Comparison of ENCODE assay signal across 1 cellular context in the genomic region with DNA sequence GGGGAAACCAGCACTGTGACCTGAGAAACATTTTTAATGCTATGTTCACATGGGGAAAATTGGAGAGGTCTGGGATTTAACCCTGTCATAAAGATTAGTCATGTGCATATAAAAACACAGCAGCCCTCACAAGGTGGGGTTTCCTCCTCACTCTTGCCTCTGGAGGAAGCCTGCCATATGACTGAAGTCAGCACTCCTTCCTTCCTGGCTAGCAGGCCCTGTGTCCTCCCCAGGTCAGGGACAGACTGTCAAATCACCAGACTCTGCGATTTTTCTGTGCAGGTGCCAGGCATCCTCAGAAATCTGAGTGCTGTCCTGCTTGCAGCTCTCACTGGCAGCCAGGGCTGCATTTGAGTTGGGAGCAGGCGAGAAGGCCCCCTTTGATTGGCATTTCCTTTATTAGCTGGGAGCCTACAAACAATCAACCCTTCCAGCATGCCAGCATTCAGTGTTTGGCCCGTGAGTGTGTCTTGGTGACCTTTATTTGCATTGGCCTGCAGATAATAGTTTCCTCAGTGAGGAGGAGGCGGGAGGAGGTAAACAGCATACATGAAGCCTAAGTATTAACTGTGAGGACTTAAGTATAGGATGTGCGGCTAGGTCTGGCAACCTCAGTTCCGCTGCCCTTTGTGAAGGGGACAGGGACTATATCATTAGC.
TF ChIP-seq lines count a peak whose summit lies in the region.

No MANE protein-coding gene starts in this region.

TF ChIP-seq in GM23338, 12 proteins besides CTCF, POLR2A, EP300 and RAD21 (continued from another document):
- TF ChIP-seq, protein P1, sequence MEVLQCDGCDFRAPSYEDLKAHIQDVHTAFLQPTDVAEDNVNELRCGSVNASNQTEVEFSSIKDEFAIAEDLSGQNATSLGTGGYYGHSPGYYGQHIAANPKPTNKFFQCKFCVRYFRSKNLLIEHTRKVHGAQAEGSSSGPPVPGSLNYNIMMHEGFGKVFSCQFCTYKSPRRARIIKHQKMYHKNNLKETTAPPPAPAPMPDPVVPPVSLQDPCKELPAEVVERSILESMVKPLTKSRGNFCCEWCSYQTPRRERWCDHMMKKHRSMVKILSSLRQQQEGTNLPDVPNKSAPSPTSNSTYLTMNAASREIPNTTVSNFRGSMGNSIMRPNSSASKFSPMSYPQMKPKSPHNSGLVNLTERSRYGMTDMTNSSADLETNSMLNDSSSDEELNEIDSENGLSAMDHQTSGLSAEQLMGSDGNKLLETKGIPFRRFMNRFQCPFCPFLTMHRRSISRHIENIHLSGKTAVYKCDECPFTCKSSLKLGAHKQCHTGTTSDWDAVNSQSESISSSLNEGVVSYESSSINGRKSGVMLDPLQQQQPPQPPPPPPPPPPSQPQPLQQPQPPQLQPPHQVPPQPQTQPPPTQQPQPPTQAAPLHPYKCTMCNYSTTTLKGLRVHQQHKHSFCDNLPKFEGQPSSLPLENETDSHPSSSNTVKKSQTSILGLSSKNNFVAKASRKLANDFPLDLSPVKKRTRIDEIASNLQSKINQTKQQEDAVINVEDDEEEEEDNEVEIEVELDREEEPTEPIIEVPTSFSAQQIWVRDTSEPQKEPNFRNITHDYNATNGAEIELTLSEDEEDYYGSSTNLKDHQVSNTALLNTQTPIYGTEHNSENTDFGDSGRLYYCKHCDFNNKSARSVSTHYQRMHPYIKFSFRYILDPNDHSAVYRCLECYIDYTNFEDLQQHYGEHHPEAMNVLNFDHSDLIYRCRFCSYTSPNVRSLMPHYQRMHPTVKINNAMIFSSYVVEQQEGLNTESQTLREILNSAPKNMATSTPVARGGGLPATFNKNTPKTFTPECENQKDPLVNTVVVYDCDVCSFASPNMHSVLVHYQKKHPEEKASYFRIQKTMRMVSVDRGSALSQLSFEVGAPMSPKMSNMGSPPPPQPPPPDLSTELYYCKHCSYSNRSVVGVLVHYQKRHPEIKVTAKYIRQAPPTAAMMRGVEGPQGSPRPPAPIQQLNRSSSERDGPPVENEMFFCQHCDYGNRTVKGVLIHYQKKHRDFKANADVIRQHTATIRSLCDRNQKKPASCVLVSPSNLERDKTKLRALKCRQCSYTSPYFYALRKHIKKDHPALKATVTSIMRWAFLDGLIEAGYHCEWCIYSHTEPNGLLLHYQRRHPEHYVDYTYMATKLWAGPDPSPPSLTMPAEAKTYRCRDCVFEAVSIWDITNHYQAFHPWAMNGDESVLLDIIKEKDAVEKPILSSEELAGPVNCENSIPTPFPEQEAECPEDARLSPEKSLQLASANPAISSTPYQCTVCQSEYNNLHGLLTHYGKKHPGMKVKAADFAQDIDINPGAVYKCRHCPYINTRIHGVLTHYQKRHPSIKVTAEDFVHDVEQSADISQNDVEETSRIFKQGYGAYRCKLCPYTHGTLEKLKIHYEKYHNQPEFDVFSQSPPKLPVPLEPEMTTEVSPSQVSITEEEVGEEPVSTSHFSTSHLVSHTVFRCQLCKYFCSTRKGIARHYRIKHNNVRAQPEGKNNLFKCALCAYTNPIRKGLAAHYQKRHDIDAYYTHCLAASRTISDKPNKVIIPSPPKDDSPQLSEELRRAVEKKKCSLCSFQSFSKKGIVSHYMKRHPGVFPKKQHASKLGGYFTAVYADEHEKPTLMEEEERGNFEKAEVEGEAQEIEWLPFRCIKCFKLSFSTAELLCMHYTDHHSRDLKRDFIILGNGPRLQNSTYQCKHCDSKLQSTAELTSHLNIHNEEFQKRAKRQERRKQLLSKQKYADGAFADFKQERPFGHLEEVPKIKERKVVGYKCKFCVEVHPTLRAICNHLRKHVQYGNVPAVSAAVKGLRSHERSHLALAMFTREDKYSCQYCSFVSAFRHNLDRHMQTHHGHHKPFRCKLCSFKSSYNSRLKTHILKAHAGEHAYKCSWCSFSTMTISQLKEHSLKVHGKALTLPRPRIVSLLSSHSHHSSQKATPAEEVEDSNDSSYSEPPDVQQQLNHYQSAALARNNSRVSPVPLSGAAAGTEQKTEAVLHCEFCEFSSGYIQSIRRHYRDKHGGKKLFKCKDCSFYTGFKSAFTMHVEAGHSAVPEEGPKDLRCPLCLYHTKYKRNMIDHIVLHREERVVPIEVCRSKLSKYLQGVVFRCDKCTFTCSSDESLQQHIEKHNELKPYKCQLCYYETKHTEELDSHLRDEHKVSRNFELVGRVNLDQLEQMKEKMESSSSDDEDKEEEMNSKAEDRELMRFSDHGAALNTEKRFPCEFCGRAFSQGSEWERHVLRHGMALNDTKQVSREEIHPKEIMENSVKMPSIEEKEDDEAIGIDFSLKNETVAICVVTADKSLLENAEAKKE (CRISPR knock-in tag; IDR thresholded peaks at IDR 0.05): no peak
- TF ChIP-seq, protein P2, sequence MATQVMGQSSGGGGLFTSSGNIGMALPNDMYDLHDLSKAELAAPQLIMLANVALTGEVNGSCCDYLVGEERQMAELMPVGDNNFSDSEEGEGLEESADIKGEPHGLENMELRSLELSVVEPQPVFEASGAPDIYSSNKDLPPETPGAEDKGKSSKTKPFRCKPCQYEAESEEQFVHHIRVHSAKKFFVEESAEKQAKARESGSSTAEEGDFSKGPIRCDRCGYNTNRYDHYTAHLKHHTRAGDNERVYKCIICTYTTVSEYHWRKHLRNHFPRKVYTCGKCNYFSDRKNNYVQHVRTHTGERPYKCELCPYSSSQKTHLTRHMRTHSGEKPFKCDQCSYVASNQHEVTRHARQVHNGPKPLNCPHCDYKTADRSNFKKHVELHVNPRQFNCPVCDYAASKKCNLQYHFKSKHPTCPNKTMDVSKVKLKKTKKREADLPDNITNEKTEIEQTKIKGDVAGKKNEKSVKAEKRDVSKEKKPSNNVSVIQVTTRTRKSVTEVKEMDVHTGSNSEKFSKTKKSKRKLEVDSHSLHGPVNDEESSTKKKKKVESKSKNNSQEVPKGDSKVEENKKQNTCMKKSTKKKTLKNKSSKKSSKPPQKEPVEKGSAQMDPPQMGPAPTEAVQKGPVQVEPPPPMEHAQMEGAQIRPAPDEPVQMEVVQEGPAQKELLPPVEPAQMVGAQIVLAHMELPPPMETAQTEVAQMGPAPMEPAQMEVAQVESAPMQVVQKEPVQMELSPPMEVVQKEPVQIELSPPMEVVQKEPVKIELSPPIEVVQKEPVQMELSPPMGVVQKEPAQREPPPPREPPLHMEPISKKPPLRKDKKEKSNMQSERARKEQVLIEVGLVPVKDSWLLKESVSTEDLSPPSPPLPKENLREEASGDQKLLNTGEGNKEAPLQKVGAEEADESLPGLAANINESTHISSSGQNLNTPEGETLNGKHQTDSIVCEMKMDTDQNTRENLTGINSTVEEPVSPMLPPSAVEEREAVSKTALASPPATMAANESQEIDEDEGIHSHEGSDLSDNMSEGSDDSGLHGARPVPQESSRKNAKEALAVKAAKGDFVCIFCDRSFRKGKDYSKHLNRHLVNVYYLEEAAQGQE (IDR thresholded peaks at IDR 0.05; ENCODE audit: unreplicated experiment): no peak
- TF ChIP-seq ZNF114 (CRISPR knock-in tag; IDR thresholded peaks at IDR 0.05) (no peak), STAT1 (IDR thresholded peaks at IDR 0.05; ENCODE audit: unreplicated experiment) (no peak), NANOG (IDR thresholded peaks at IDR 0.05; ENCODE audit: borderline replicate concordance) (no peak), EZH2phosphoT487 (IDR thresholded peaks at IDR 0.05; ENCODE audit: unreplicated experiment) (no peak), POLR2AphosphoS5 (IDR thresholded peaks at IDR 0.05; ENCODE audit: low read depth) (no peak), CREB1 (CRISPR knock-in tag; IDR thresholded peaks at IDR 0.05; ENCODE audit: low read depth) (no peak), EZH2 (IDR thresholded peaks at IDR 0.05; ENCODE audit: low read depth, unreplicated experiment) (no peak), ZNF331 (CRISPR knock-in tag; IDR thresholded peaks at IDR 0.05; ENCODE audit: low read depth) (no peak)
- TF ChIP-seq, protein P3, sequence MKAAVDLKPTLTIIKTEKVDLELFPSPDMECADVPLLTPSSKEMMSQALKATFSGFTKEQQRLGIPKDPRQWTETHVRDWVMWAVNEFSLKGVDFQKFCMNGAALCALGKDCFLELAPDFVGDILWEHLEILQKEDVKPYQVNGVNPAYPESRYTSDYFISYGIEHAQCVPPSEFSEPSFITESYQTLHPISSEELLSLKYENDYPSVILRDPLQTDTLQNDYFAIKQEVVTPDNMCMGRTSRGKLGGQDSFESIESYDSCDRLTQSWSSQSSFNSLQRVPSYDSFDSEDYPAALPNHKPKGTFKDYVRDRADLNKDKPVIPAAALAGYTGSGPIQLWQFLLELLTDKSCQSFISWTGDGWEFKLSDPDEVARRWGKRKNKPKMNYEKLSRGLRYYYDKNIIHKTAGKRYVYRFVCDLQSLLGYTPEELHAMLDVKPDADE (IDR thresholded peaks at IDR 0.05): no peak
